Comparison of ENCODE assay signal across 1 cellular context in the genomic region with DNA sequence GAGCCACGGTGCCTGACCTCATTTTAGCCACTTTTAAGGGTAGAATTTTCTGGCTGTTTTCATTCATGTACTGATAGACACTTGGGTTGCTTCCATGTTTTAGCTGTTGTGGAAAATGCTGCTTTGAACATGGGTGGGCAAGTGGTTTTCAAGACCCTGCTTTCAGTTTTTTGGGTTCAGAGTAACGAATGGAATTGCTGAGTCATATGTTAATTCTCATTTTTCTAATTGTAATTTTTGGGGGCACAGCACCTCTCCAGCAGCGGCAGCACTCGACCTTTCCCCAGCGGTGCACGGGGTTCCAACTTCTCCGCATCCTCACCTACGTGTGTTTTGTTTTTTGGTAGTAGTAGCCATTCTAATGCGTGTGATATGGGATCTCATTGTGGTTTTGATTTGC.
TF ChIP-seq lines count a peak whose summit lies in the region.

No MANE protein-coding gene starts in this region.

TF ChIP-seq in K562, 482 proteins besides CTCF, POLR2A, EP300 and RAD21 (continued from another document):
- no peak for TF ChIP-seq NKRF (IDR thresholded peaks at IDR 0.05; ENCODE audit: borderline replicate concordance)
- TF ChIP-seq ZFPM2 (CRISPR knock-in tag; IDR thresholded peaks at IDR 0.05): no peak
- TF ChIP-seq POLR2AphosphoS2 (IDR thresholded peaks at IDR 0.05; ENCODE audit: low read length): 0 out of 2 replicates have a peak, but pooled peaks have one; percentile 33
- TF ChIP-seq ZBTB34 (CRISPR knock-in tag; IDR thresholded peaks at IDR 0.05): no peak
- TF ChIP-seq NFE2 (IDR thresholded peaks at IDR 0.05; ENCODE audit: low read depth): peak; percentile 68
- no peak for TF ChIP-seq ZNF57 (CRISPR knock-in tag; IDR thresholded peaks at IDR 0.05)
- peak; percentile 78 for TF ChIP-seq MAFG (tag; conservative IDR thresholded peaks at IDR 0.05)
- TF ChIP-seq NFE2L1 (tag; IDR thresholded peaks at IDR 0.05; ENCODE audit: borderline replicate concordance, low read depth): peak; percentile 54; the same call in 1 of the 2 replicates
- no peak for TF ChIP-seq RFX7 (CRISPR knock-in tag; IDR thresholded peaks at IDR 0.05)
- TF ChIP-seq CTCFL (IDR thresholded peaks at IDR 0.05; ENCODE audit: borderline replicate concordance, insufficient read depth, low read depth, low read length, poor library complexity, severe bottlenecking): no peak
- 0 out of 2 replicates have a peak, but pooled peaks have one; percentile 27 for TF ChIP-seq MAFK (IDR thresholded peaks at IDR 0.05; ENCODE audit: low read length)
- TF ChIP-seq MAFF (IDR thresholded peaks at IDR 0.05; ENCODE audit: low read length): peak; percentile 73
- peak; percentile 79 for TF ChIP-seq C11orf30 (IDR thresholded peaks at IDR 0.05; ENCODE audit: low read depth)
- no peak for TF ChIP-seq ZNF253 (CRISPR knock-in tag; conservative IDR thresholded peaks at IDR 0.05)
